In genomic region chr7:103074519-103075336, GRCh38 we compare ENCODE assay signal across 7 cellular contexts. TPM values are rescaled to one million over a fixed set of nuclear protein-coding genes. Genes with fewer than 3 reads are reported as not detected.
DNase-seq lines count a peak whose midpoint lies in the region; ATAC-seq, FAIRE-seq and TF ChIP-seq lines count a peak whose summit lies in the region.

ARMC10 (plus strand) TSS chr7:103075140; CDS start chr7:103075273, 133 bp downstream.
FBXL13 (minus strand) TSS chr7:103074796.

- H3K27ac ChIP-seq in astrocyte (ENCODE audit: low read depth, low read length): peak within 1 kb of the TSS; percentile 67

- no peaks in the 10 kb centered on the region for H3K27me3 Mint-ChIP-seq in astrocyte (ENCODE audit: low read depth, unreplicated experiment)

- H3K4me1 ChIP-seq in astrocyte (ENCODE audit: insufficient read depth, low read length): peaks cover 9% of the 10 kb centered on the region

- H3K4me3 ChIP-seq in astrocyte (ENCODE audit: insufficient read depth, low read depth, low read length): peak within 1 kb of the TSS; percentile 92

- FAIRE-seq in astrocyte (lab: Jason Lieb, UNC): no peak

- no peaks in the 10 kb centered on the region for H3K27me3 ChIP-seq in astrocyte (ENCODE audit: insufficient read depth, low read length)

- no peak for TF ChIP-seq CTCF in astrocyte (IDR thresholded peaks at IDR 0.05; ENCODE audit: insufficient read depth, low read depth, low read length)

- H3K36me3 Mint-ChIP-seq in astrocyte (ENCODE audit: low read depth, unreplicated experiment): peaks cover 7% of the 10 kb centered on the region

- H3K9me3 Mint-ChIP-seq in astrocyte (ENCODE audit: unreplicated experiment): no peaks in the 10 kb centered on the region

- ATAC-seq in GM18505 (IDR thresholded peaks at IDR 0.05; ENCODE audit: unreplicated experiment) (peak; percentile 89), HG02970 (IDR thresholded peaks at IDR 0.05; ENCODE audit: low FRiP score, unreplicated experiment) (peak; percentile 88)

- H3K9me3 ChIP-seq in astrocyte (ENCODE audit: insufficient read depth, low read depth, low read length): no peaks in the 10 kb centered on the region

- peak within 1 kb of the TSS; percentile 92 for H3K27ac Mint-ChIP-seq in astrocyte (ENCODE audit: unreplicated experiment)

- H3K4me2 ChIP-seq in astrocyte (ENCODE audit: low read length): peak within 1 kb of the TSS; percentile 91

- peak; percentile 79 for TF ChIP-seq POLR2A in GM18505 (IDR thresholded peaks at IDR 0.05; ENCODE audit: borderline replicate concordance, extremely low read depth, insufficient read depth, insufficient read length)

- peak; percentile 87 to 91 for DNase-seq in NCI-H187 (lab: John Stamatoyannopoulos, UW)
- DNase-seq in T-helper 2 cell: peak; percentile 79 to 90 (median 87)
- DNase-seq in astrocyte (ENCODE audit: low read depth): peak; percentile 84
- DNase-seq in hepatic stellate cell (ENCODE audit: low spot score): peak; percentile 90
- peak; percentile 97 for DNase-seq in retina

- peaks cover 3% of the 10 kb centered on the region for H3K4me1 Mint-ChIP-seq in astrocyte (ENCODE audit: low read depth, unreplicated experiment)

- no peaks in the 10 kb centered on the region for H3K36me3 ChIP-seq in astrocyte (ENCODE audit: insufficient read depth, low read length)

- peak within 1 kb of the TSS; percentile 80 for H3K9ac ChIP-seq in astrocyte (ENCODE audit: low read length)

- H3K4me3 Mint-ChIP-seq in astrocyte (ENCODE audit: unreplicated experiment): peak within 1 kb of the TSS; percentile 98

- peak within 1 kb of the TSS; percentile 98 for H2AFZ ChIP-seq in astrocyte (ENCODE audit: low read depth, low read length)

- peaks cover 6% of the 10 kb centered on the region for H4K20me1 ChIP-seq in astrocyte (ENCODE audit: insufficient read depth, low read length)

- H3K79me2 ChIP-seq in astrocyte (ENCODE audit: insufficient read depth, low read length): peaks cover 44% of the 10 kb centered on the region

RNA-seq across cellular contexts. Expression of gene ARMC10, which starts in this region (rescaled TPM):
- total RNA-seq in astrocyte: 27.5 and 29.2 TPM in 2 replicates

RNA-seq across cellular contexts. Expression of gene FBXL13, which starts in this region (rescaled TPM):
- total RNA-seq in astrocyte: 1.2 and 1.6 TPM in 2 replicates

Comparison
In these comparisons a context has a peak if more than half of its experiments do, and no peak if none do; other contexts are left out.
1. Peak in every context shown above with its lines: DNase-seq, ATAC-seq, H3K4me3 ChIP-seq and H3K27ac ChIP-seq.